In genomic region chr5:1840071-1840547, GRCh38 we compare ENCODE assay signal across 24 cellular contexts. TPM values are rescaled to one million over a fixed set of nuclear protein-coding genes. Genes with fewer than 3 reads are reported as not detected.
"Had no signal": no experiment of that assay in that cellular context is flagged by ENCODE, and none has a peak within 500 bp of the region (broad histone marks: within the 10 kb centered on the region; RNA-seq: fewer than 3 reads in every experiment).

No MANE protein-coding gene starts in this region.

- H3K4me1 Mint-ChIP-seq: activated CD4-positive, alpha-beta memory T cell treated with anti-CD3 and anti-CD28 coated beads, Interleukin-2, amount 10 ng/mL, durations not matched to agents 7 days and 5 days; activated CD4-positive, alpha-beta T cell treated with anti-CD3 and anti-CD28 coated beads, Interleukin-2, amount 10 ng/mL, durations not matched to agents 7 days and 5 days; activated naive CD4-positive, alpha-beta T cell treated with anti-CD3 and anti-CD28 coated beads, Interleukin-2, amount 10 ng/mL, durations not matched to agents 7 days and 5 days; activated naive CD8-positive, alpha-beta T cell treated with anti-CD3 and anti-CD28 coated beads for 36 hours had no signal

- ATAC-seq: activated T-cell treated with anti-CD3 and anti-CD28 coated beads, Interleukin-2, amount 50 U/mL, for 72 hours; K562; PC-3 had no signal

- H3K4me3 ChIP-seq: K562, SK-N-MC had no signal

- H3K9me3 Mint-ChIP-seq: activated CD4-positive, alpha-beta memory T cell treated with anti-CD3 and anti-CD28 coated beads, Interleukin-2, amount 10 ng/mL, durations not matched to agents 7 days and 5 days; activated CD4-positive, alpha-beta T cell treated with anti-CD3 and anti-CD28 coated beads, Interleukin-2, amount 10 ng/mL, durations not matched to agents 7 days and 5 days; activated naive CD4-positive, alpha-beta T cell treated with anti-CD3 and anti-CD28 coated beads, Interleukin-2, amount 10 ng/mL, durations not matched to agents 7 days and 5 days; activated naive CD8-positive, alpha-beta T cell treated with anti-CD3 and anti-CD28 coated beads for 36 hours; activated T-cell treated with anti-CD3 and anti-CD28 coated beads, Interleukin-2, amount 50 U/mL, for 72 hours; activated T-helper 2 cell treated with anti-CD3 and anti-CD28 coated beads, Interferon-gamma antibody, Interleukin-2, Interleukin-4, amounts not matched to agents 10 μg/mL and 5 μg/mL and 100 μg/mL, durations not matched to agents 14 hours and 24 hours and 36 hours had no signal

- H3K4me3 Mint-ChIP-seq: activated CD4-positive, alpha-beta memory T cell treated with anti-CD3 and anti-CD28 coated beads, Interleukin-2, amount 10 ng/mL, durations not matched to agents 7 days and 5 days; activated CD4-positive, alpha-beta T cell treated with anti-CD3 and anti-CD28 coated beads, Interleukin-2, amount 10 ng/mL, durations not matched to agents 7 days and 5 days; activated naive CD4-positive, alpha-beta T cell treated with anti-CD3 and anti-CD28 coated beads, Interleukin-2, amount 10 ng/mL, durations not matched to agents 7 days and 5 days; activated naive CD8-positive, alpha-beta T cell treated with anti-CD3 and anti-CD28 coated beads for 36 hours; activated T-cell treated with anti-CD3 and anti-CD28 coated beads, Interleukin-2, amount 50 U/mL, for 72 hours had no signal

- DNase-seq: activated CD4-positive, alpha-beta memory T cell treated with anti-CD3 and anti-CD28 coated beads, Interleukin-2, amount 10 ng/mL, durations not matched to agents 7 days and 5 days; activated CD4-positive, alpha-beta T cell treated with anti-CD3 and anti-CD28 coated beads, Interleukin-2, amount 10 ng/mL, durations not matched to agents 7 days and 5 days; activated CD4-positive, CD25-positive, alpha-beta regulatory T cell; activated CD8-positive, alpha-beta memory T cell treated with anti-CD3 and anti-CD28 coated beads, Interleukin-2, amount 50 U/mL, for 4 hours; activated gamma-delta T cell treated with Interleukin-2 at 50 U/mL for 16 hours; activated naive CD4-positive, alpha-beta T cell treated with anti-CD3 and anti-CD28 coated beads, Interleukin-2, amount 10 ng/mL, durations not matched to agents 7 days and 5 days; activated naive CD8-positive, alpha-beta T cell treated with anti-CD3 and anti-CD28 coated beads for 36 hours; activated T-cell treated with anti-CD3 and anti-CD28 coated beads, Interleukin-2, amount 50 U/mL, for 72 hours; Karpas-422; NCI-H1105 treated with DMSO at 0.1 percent for 48 hours; NCI-H1436 treated with DMSO at 0.1 percent for 48 hours; NCI-H187; NCI-H2081; NCI-H446; NCI-H524; PC-3; T-helper 1 cell had no signal

- H3K27ac Mint-ChIP-seq: activated CD4-positive, alpha-beta memory T cell treated with anti-CD3 and anti-CD28 coated beads, Interleukin-2, amount 10 ng/mL, durations not matched to agents 7 days and 5 days; activated CD4-positive, alpha-beta T cell treated with anti-CD3 and anti-CD28 coated beads, Interleukin-2, amount 10 ng/mL, durations not matched to agents 7 days and 5 days; activated naive CD4-positive, alpha-beta T cell treated with anti-CD3 and anti-CD28 coated beads, Interleukin-2, amount 10 ng/mL, durations not matched to agents 7 days and 5 days; activated naive CD8-positive, alpha-beta T cell treated with anti-CD3 and anti-CD28 coated beads for 36 hours; activated T-cell treated with anti-CD3 and anti-CD28 coated beads, Interleukin-2, amount 50 U/mL, for 72 hours; activated T-helper 2 cell treated with anti-CD3 and anti-CD28 coated beads, Interferon-gamma antibody, Interleukin-2, Interleukin-4, amounts not matched to agents 10 μg/mL and 5 μg/mL and 100 μg/mL, durations not matched to agents 14 hours and 24 hours and 36 hours had no signal

- FAIRE-seq: K562, RCC 7860 had no signal

- H3K36me3 Mint-ChIP-seq: activated naive CD4-positive, alpha-beta T cell treated with anti-CD3 and anti-CD28 coated beads, Interleukin-2, amount 10 ng/mL, durations not matched to agents 7 days and 5 days; activated naive CD8-positive, alpha-beta T cell treated with anti-CD3 and anti-CD28 coated beads for 36 hours had no signal

- H3K27ac ChIP-seq: SK-N-MC, VCaP had no signal

RNA-seq across cellular contexts. Expression of gene IRX4, which starts 42.6 kb away (rescaled TPM):
- total RNA-seq: activated CD4-positive, alpha-beta memory T cell treated with anti-CD3 and anti-CD28 coated beads, Interleukin-2, amount 10 ng/mL, durations not matched to agents 7 days and 5 days; activated CD4-positive, alpha-beta T cell treated with anti-CD3 and anti-CD28 coated beads, Interleukin-2, amount 10 ng/mL, durations not matched to agents 7 days and 5 days; activated CD8-positive, alpha-beta memory T cell treated with anti-CD3 and anti-CD28 coated beads for 36 hours; activated naive CD8-positive, alpha-beta T cell treated with anti-CD3 and anti-CD28 coated beads for 36 hours; activated T-cell treated with anti-CD3 and anti-CD28 coated beads, Interleukin-2, amount 50 U/mL, for 72 hours; activated T-helper 2 cell treated with anti-CD3 and anti-CD28 coated beads, Interferon-gamma antibody, Interleukin-2, Interleukin-4, amounts not matched to agents 10 μg/mL and 5 μg/mL and 100 μg/mL, durations not matched to agents 14 hours and 24 hours and 36 hours; K562; PC-3; T-helper 2 cell treated with Interferon-gamma antibody and Interleukin-4, amounts not matched to agents 100 ng/mL and 5 ng/mL, for 36 hours had no signal
- polyA plus RNA-seq: K562 had no signal
